ENCODE assay signal across 14 cellular contexts in the genomic region with DNA sequence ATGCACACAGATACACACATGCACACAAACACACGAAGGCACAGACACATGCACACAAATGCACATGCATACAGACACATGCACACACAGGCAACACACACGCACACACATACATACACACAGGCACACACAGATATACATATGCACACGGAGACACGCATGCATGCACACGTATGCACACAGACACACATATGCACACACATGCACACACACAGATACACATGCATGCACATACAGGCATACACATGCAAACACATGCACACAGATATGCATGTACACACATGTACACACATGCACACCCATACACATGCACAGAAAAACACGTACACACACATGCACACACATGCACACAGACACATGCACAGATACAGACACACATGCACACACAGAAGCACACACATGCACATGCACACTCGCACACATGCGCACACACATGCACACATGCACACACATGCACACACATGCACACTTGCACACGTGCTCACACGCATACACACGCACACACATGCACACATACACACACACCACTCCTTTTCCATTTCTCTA.
A peak's percentile ranks its signal among the peaks of the same experiment; 100 is the strongest.
DNase-seq lines count a peak whose midpoint lies in the region; ATAC-seq, FAIRE-seq and TF ChIP-seq lines count a peak whose summit lies in the region.
"Had no signal": no experiment of that assay in that cellular context is flagged by ENCODE, and none has a peak within 500 bp of the region (broad histone marks: within the 10 kb centered on the region; RNA-seq: fewer than 3 reads in every experiment).

No MANE protein-coding gene starts in this region.

- no peaks in the 10 kb centered on the region for H3K27me3 Mint-ChIP-seq in activated CD4-positive, alpha-beta T cell treated with anti-CD3 and anti-CD28 coated beads, Interleukin-2, amount 10 ng/mL, durations not matched to agents 7 days and 5 days
- H3K27me3 Mint-ChIP-seq: CD4-positive, alpha-beta T cell had no signal

- H3K36me3 Mint-ChIP-seq in activated CD4-positive, alpha-beta T cell treated with anti-CD3 and anti-CD28 coated beads, Interleukin-2, amount 10 ng/mL, durations not matched to agents 7 days and 5 days (ENCODE audit: low read depth): no peaks in the 10 kb centered on the region

- no peak for TF ChIP-seq RAD21 in GM12878 (IDR thresholded peaks at IDR 0.05; ENCODE audit: insufficient read depth, low read depth, low read length)

- H3K27me3 ChIP-seq in GM12878 (replicated peaks in 1 of 2; ENCODE audit: control insufficient read depth in 2 of 2, insufficient read depth in 2 of 2, low read length in 1 of 2): no peaks in the 10 kb centered on the region
- peaks cover 0 to 5% (median 3%) of the 10 kb centered on the region in 3 experiments for H3K27me3 ChIP-seq in neuronal stem cell (ENCODE audit: control insufficient read depth in 3 of 3, insufficient read depth in 3 of 3, low read depth in 1 of 3, low read length in 3 of 3)

- SMC1A ChIA-PET in GM12878 (lab: Charles Lee; ENCODE audit: uncharacterized antibody, unreplicated experiment): no interaction called here

- RAD21 ChIA-PET in GM12878 (lab: Charles Lee; ENCODE audit: unreplicated experiment): no interaction called here

- POLR2A ChIA-PET in activated CD4-positive, alpha-beta T cell treated with anti-CD3 and anti-CD28 coated beads, Interleukin-2, amount 10 ng/mL, durations not matched to agents 7 days and 5 days (lab: Charles Lee): no interaction called here
- POLR2A ChIA-PET in GM12878 (lab: Charles Lee): no interaction called here

- H3K18ac ChIP-seq in neuronal stem cell (ENCODE audit: low read length): no peak overlapping the region

- no peaks in the 10 kb centered on the region for H3K9me3 ChIP-seq in GM12878 (replicated peaks; ENCODE audit: control insufficient read depth, insufficient read depth, low read length)
- peaks cover 0 to 4% of the 10 kb centered on the region in 2 donors for H3K9me3 ChIP-seq in neuronal stem cell (replicated peaks in 1 of 2; ENCODE audit: control insufficient read depth in 2 of 2, insufficient read depth in 1 of 2, low read depth in 1 of 2, low read length in 2 of 2)

- CTCF ChIA-PET in activated CD4-positive, alpha-beta T cell treated with anti-CD3 and anti-CD28 coated beads, Interleukin-2, amount 10 ng/mL, durations not matched to agents 7 days and 5 days (lab: Charles Lee): no interaction called here
- CTCF ChIA-PET in GM12878 (lab: Yijun Ruan, JAX): no interaction called here

- no peaks in the 10 kb centered on the region for H4K20me1 ChIP-seq in GM12878 (ENCODE audit: control insufficient read depth, insufficient read depth)

- H3K27ac Mint-ChIP-seq in activated CD4-positive, alpha-beta T cell treated with anti-CD3 and anti-CD28 coated beads, Interleukin-2, amount 10 ng/mL, durations not matched to agents 7 days and 5 days: peak overlapping the region; percentile 42
- H3K27ac Mint-ChIP-seq: CD4-positive, alpha-beta T cell had no signal

- in situ Hi-C loops in GM12878 (cut with MboI): no loop called here

- H2AFZ ChIP-seq in GM12878 (ENCODE audit: control insufficient read depth, low read depth, low read length) (no peak overlapping the region), neuronal stem cell (ENCODE audit: low read length) (no peak overlapping the region)

- H3K9ac ChIP-seq in GM12878 (ENCODE audit: control insufficient read depth, insufficient read depth, low read length) (no peak overlapping the region), neuronal stem cell (ENCODE audit: low read depth, low read length, poor library complexity) (peak overlapping the region; percentile 53)

- H4K91ac ChIP-seq in neuronal stem cell (ENCODE audit: low read depth, low read length, poor library complexity): peak overlapping the region; percentile 81

- peaks cover 6% of the 10 kb centered on the region for H3K9me3 Mint-ChIP-seq in activated CD4-positive, alpha-beta T cell treated with anti-CD3 and anti-CD28 coated beads, Interleukin-2, amount 10 ng/mL, durations not matched to agents 7 days and 5 days
- H3K9me3 Mint-ChIP-seq: CD4-positive, alpha-beta T cell had no signal

- no peak overlapping the region for H2BK15ac ChIP-seq in neuronal stem cell (ENCODE audit: low read length)

- H3K14ac ChIP-seq in neuronal stem cell (ENCODE audit: low read length): peak overlapping the region; percentile 27

- H3K27ac ChIP-seq in GM12878 (ENCODE audit: control insufficient read depth, insufficient read depth): no peak overlapping the region
- no peak overlapping the region for H3K27ac ChIP-seq in neuronal stem cell (replicated peaks; ENCODE audit: low read length)
- H3K27ac ChIP-seq: 22Rv1 had no signal

- H2AK5ac ChIP-seq in neuronal stem cell (ENCODE audit: low read depth, low read length): no peak overlapping the region

- peaks cover 4% of the 10 kb centered on the region for H3K4me1 Mint-ChIP-seq in activated CD4-positive, alpha-beta T cell treated with anti-CD3 and anti-CD28 coated beads, Interleukin-2, amount 10 ng/mL, durations not matched to agents 7 days and 5 days

- no peaks in the 10 kb centered on the region for H3K36me3 ChIP-seq in GM12878 (ENCODE audit: control insufficient read depth in 2 of 2, insufficient read depth in 2 of 2, low read length in 1 of 2)
- H3K36me3 ChIP-seq in neuronal stem cell (replicated peaks in 1 of 2; ENCODE audit: control insufficient read depth in 2 of 2, insufficient read depth in 2 of 2, low read length in 2 of 2): no peaks in the 10 kb centered on the region

- peak overlapping the region; percentile 42 for H2BK12ac ChIP-seq in neuronal stem cell (ENCODE audit: low read length)

- no peak for TF ChIP-seq EP300 in GM12878 (IDR thresholded peaks at IDR 0.05; ENCODE audit: borderline replicate concordance in 1 of 2, control insufficient read depth in 1 of 2, low read depth in 2 of 2, low read length in 2 of 2)

- DNase-seq in activated CD4-positive, alpha-beta T cell treated with anti-CD3 and anti-CD28 coated beads, Interleukin-2, amount 10 ng/mL, durations not matched to agents 7 days and 5 days: no peak
- DNase-seq in activated CD4-positive, alpha-beta T cell treated with anti-CD3 and anti-CD28 coated beads, Interleukin-2, amount 50 U/mL, for 48 hours: no peak
- no peak for DNase-seq in GM12891 (ENCODE audit: insufficient read length, low spot score)
- no peak for DNase-seq in GM12878 (ENCODE audit: low read depth, low spot score)
- DNase-seq in neuronal stem cell (ENCODE audit: low spot score): no peak
- DNase-seq in stimulated activated CD4-positive, alpha-beta T cell treated with anti-CD3 and anti-CD28 coated beads, Interleukin-2, amount 100 ng/mL, for 48 hours: no peak
- no peak for DNase-seq in superior temporal gyrus (ENCODE audit: extremely low spot score)
- DNase-seq in activated T-cell treated with anti-CD3 and anti-CD28 coated beads for 4 hours: no peak
- DNase-seq: AML-193; C1 segment of cervical spinal cord; CD4-positive, alpha-beta T cell; DMS79 had no signal

- intact Hi-C loops in GM12878 (cut with micrococcal nuclease; ENCODE audit: unreplicated experiment): no loop called here

- no peak overlapping the region for H3K4me2 ChIP-seq in GM12878 (ENCODE audit: control insufficient read depth, insufficient read depth)
- H3K4me2 ChIP-seq in neuronal stem cell (ENCODE audit: insufficient read depth, low read length, poor library complexity, severe bottlenecking): no peak overlapping the region

- H4K8ac ChIP-seq in neuronal stem cell (ENCODE audit: low read depth, low read length): no peak overlapping the region

- FAIRE-seq in GM12891 (lab: Jason Lieb, UNC) (peak; percentile 82), GM12878 (lab: Jason Lieb, UNC) (no peak)

- H3K4me3 ChIP-seq in GM12878 (no peak overlapping the region), neuronal stem cell (ENCODE audit: low read length in 2 of 2) (peak overlapping the region in 1 of 2 donors; percentile 71)

- no peaks in the 10 kb centered on the region for H3K79me2 ChIP-seq in GM12878 (ENCODE audit: control insufficient read depth, insufficient read depth, low read length)

- BruUV-seq in GM12878 (replicated peaks; lab: Mats Ljungman, UMichigan): no TSS peak

- 59% methylated on average over 11 of the region's 11 CpGs for WGBS in GM12878 (ENCODE audit: insufficient coverage, insufficient replicate concordance, low lambda C conversion rate, missing lambda C conversion rate)
- no CpG with 5 or more reads among the region's 11 CpGs for WGBS in neuronal stem cell (ENCODE audit: extremely low coverage in 2 of 2, insufficient read length in 2 of 2, insufficient replicate concordance in 1 of 2), 2 donors

- ATAC-seq in GM12878: no peak
- ATAC-seq: HCT116 had no signal

- no peak overlapping the region for H3K23ac ChIP-seq in neuronal stem cell (ENCODE audit: low read depth, low read length, poor library complexity)

- H3K4ac ChIP-seq in neuronal stem cell (ENCODE audit: low read length): no peak overlapping the region

- no peaks in the 10 kb centered on the region for H3K4me1 ChIP-seq in GM12878 (ENCODE audit: control insufficient read depth, insufficient read depth, low read length)
- H3K4me1 ChIP-seq in neuronal stem cell (ENCODE audit: control insufficient read depth in 2 of 2, insufficient read depth in 1 of 2, low read depth in 1 of 2, low read length in 2 of 2): no peaks in the 10 kb centered on the region

- H3K4me3 Mint-ChIP-seq in activated CD4-positive, alpha-beta T cell treated with anti-CD3 and anti-CD28 coated beads, Interleukin-2, amount 10 ng/mL, durations not matched to agents 7 days and 5 days: no peak overlapping the region
- H3K4me3 Mint-ChIP-seq: CD4-positive, alpha-beta T cell had no signal

- no peak for TF ChIP-seq CTCF in GM12878 (IDR thresholded peaks at IDR 0.05 in 2 of 3, conservative IDR thresholded peaks at IDR 0.05 in 1 of 3; ENCODE audit: control insufficient read depth in 2 of 3, extremely low read depth in 1 of 3, insufficient read depth in 1 of 3, low read depth in 3 of 3, low read length in 3 of 3)

- H2BK5ac ChIP-seq in neuronal stem cell (ENCODE audit: low read length): no peak overlapping the region

- no peak overlapping the region for H2BK120ac ChIP-seq in neuronal stem cell (ENCODE audit: low read depth, low read length)

- H3K79me1 ChIP-seq in neuronal stem cell (ENCODE audit: low read depth, low read length): no peaks in the 10 kb centered on the region

- TF ChIP-seq POLR2A in GM12891 (IDR thresholded peaks at IDR 0.05; ENCODE audit: low read depth, low read length) (no peak), GM12878 (IDR thresholded peaks at IDR 0.05; ENCODE audit: low read depth, low read length) (no peak)

TF ChIP-seq in GM12891, 5 proteins besides CTCF, POLR2A, EP300 and RAD21 (continues in another document):
- TF ChIP-seq SPI1 (IDR thresholded peaks at IDR 0.05; ENCODE audit: low read depth, low read length) (no peak), POU2F2 (IDR thresholded peaks at IDR 0.05; ENCODE audit: low read depth, low read length) (no peak), POLR2AphosphoS5 (IDR thresholded peaks at IDR 0.05; ENCODE audit: low read depth, low read length) (no peak), PAX5 (IDR thresholded peaks at IDR 0.05; ENCODE audit: insufficient read depth, low read length, severe bottlenecking) (no peak)

TF ChIP-seq in GM12878, 131 proteins besides CTCF, POLR2A, EP300 and RAD21 (continues in another document):
- no peak for TF ChIP-seq SMAD5 (IDR thresholded peaks at IDR 0.05; ENCODE audit: low read depth)
